In genomic region chr9:19184144-19184917, GRCh38 we compare ENCODE assay signal across 1 cellular context.
TF ChIP-seq lines count a peak whose summit lies in the region.

No MANE protein-coding gene starts in this region.

TF ChIP-seq in WTC11, 78 proteins besides CTCF, POLR2A, EP300 and RAD21 (continued from another document):
- TF ChIP-seq, protein P1, sequence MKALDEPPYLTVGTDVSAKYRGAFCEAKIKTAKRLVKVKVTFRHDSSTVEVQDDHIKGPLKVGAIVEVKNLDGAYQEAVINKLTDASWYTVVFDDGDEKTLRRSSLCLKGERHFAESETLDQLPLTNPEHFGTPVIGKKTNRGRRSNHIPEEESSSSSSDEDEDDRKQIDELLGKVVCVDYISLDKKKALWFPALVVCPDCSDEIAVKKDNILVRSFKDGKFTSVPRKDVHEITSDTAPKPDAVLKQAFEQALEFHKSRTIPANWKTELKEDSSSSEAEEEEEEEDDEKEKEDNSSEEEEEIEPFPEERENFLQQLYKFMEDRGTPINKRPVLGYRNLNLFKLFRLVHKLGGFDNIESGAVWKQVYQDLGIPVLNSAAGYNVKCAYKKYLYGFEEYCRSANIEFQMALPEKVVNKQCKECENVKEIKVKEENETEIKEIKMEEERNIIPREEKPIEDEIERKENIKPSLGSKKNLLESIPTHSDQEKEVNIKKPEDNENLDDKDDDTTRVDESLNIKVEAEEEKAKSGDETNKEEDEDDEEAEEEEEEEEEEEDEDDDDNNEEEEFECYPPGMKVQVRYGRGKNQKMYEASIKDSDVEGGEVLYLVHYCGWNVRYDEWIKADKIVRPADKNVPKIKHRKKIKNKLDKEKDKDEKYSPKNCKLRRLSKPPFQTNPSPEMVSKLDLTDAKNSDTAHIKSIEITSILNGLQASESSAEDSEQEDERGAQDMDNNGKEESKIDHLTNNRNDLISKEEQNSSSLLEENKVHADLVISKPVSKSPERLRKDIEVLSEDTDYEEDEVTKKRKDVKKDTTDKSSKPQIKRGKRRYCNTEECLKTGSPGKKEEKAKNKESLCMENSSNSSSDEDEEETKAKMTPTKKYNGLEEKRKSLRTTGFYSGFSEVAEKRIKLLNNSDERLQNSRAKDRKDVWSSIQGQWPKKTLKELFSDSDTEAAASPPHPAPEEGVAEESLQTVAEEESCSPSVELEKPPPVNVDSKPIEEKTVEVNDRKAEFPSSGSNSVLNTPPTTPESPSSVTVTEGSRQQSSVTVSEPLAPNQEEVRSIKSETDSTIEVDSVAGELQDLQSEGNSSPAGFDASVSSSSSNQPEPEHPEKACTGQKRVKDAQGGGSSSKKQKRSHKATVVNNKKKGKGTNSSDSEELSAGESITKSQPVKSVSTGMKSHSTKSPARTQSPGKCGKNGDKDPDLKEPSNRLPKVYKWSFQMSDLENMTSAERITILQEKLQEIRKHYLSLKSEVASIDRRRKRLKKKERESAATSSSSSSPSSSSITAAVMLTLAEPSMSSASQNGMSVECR (CRISPR knock-in tag; IDR thresholded peaks at IDR 0.05; ENCODE audit: borderline replicate concordance): no peak
- TF ChIP-seq ZNF423 (CRISPR knock-in tag; IDR thresholded peaks at IDR 0.05) (no peak), ZNF396 (CRISPR knock-in tag; IDR thresholded peaks at IDR 0.05; ENCODE audit: borderline replicate concordance) (no peak), ETV6 (CRISPR knock-in tag; IDR thresholded peaks at IDR 0.05) (no peak), FOXP1 (CRISPR knock-in tag; IDR thresholded peaks at IDR 0.05; ENCODE audit: borderline replicate concordance) (no peak), NFE2L1 (CRISPR knock-in tag; IDR thresholded peaks at IDR 0.05) (no peak), ZNF219 (CRISPR knock-in tag; IDR thresholded peaks at IDR 0.05; ENCODE audit: borderline replicate concordance) (no peak)
